24 cellular contexts compared by ENCODE assay signal in the genomic region with DNA sequence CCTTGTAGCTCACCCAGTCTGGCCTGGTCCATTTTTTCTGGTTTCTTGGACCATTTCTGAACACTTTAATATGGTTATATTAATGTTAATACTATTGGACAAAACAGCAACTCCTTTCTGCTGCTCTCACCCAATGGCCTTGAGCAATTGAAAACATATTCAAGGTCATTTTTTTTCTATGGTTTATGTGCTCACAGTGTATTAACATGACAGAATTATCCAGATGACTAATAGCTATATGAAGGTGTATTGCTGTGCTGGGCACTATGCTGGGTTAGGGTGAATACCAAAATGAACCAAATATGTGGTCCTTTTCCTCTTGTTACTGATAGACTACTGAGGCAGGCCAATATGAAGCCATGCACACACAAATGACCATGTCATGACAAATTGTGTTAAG.
"Had no signal": no experiment of that assay in that cellular context is flagged by ENCODE, and none has a peak within 500 bp of the region (broad histone marks: within the 10 kb centered on the region; RNA-seq: fewer than 3 reads in every experiment).

No MANE protein-coding gene starts in this region.

- H3K27ac ChIP-seq: colonic mucosa, epithelial cell of prostate, gastrocnemius medialis, lower lobe of right lung, ovary, right atrium auricular region, suprapubic skin, transverse colon had no signal

- ATAC-seq: esophagus mucosa; gastrocnemius medialis; left ventricle myocardium superior; lower lobe of right lung; naive thymus-derived CD8-positive, alpha-beta T cell; sciatic nerve; stimulated activated naive CD8-positive, alpha-beta T cell treated with anti-CD3 and anti-CD28 coated beads, Interleukin-15, amount 100 ng/mL, for 72 hours had no signal

- H3K9me3 ChIP-seq: colonic mucosa, gastrocnemius medialis, lower lobe of right lung, ovary, right atrium auricular region, suprapubic skin, transverse colon had no signal

- H3K4me3 ChIP-seq: colonic mucosa, gastrocnemius medialis, lower lobe of right lung, ovary, right atrium auricular region, smooth muscle cell, suprapubic skin, transverse colon had no signal

- H3K27me3 ChIP-seq: colonic mucosa, gastrocnemius medialis, ovary, right atrium auricular region, suprapubic skin, transverse colon had no signal

- H3K36me3 ChIP-seq: colonic mucosa, gastrocnemius medialis, lower lobe of right lung, ovary, right atrium auricular region, suprapubic skin, transverse colon had no signal

- H3K4me1 ChIP-seq: colonic mucosa, gastrocnemius medialis, lower lobe of right lung, right atrium auricular region, suprapubic skin, transverse colon had no signal

- DNase-seq: colonic mucosa; effector CD8-positive, alpha-beta T cell; endodermal cell; foreskin fibroblast; gastrocnemius medialis; head of caudate nucleus; left ventricle myocardium superior; lower lobe of right lung; naive thymus-derived CD8-positive, alpha-beta T cell; occipital lobe; ovary; stimulated activated CD4-positive, alpha-beta T cell treated with anti-CD3 and anti-CD28 coated beads, Interleukin-12 subunit alpha, Interleukin-12 subunit beta, amount 100 ng/mL, for 4 hours; stimulated activated CD4-positive, alpha-beta T cell treated with anti-CD3 and anti-CD28 coated beads, Interleukin-1b, Interleukin-23, amount 100 ng/mL, for 48 hours; stimulated activated CD4-positive, alpha-beta T cell treated with anti-CD3 and anti-CD28 coated beads, Interleukin-4, amount 100 ng/mL, for 1 hour; stimulated activated CD8-positive, alpha-beta memory T cell treated with anti-CD3 and anti-CD28 coated beads, Interleukin-4, amount 100 ng/mL, for 48 hours; stimulated activated naive CD4-positive, alpha-beta T cell; stimulated activated naive CD8-positive, alpha-beta T cell treated with anti-CD3 and anti-CD28 coated beads, Interleukin-15, amount 100 ng/mL, for 72 hours; transverse colon had no signal

- H3K4me2 ChIP-seq: smooth muscle cell had no signal
